9 cellular contexts compared by ENCODE assay signal in genomic region chr1:33654267-33654832, GRCh38.
DNase-seq lines count a peak whose midpoint lies in the region; ATAC-seq and TF ChIP-seq lines count a peak whose summit lies in the region.
"Had no signal": no experiment of that assay in that cellular context is flagged by ENCODE, and none has a peak within 500 bp of the region (broad histone marks: within the 10 kb centered on the region; RNA-seq: fewer than 3 reads in every experiment).

No MANE protein-coding gene starts in this region.

- H3K36me3 ChIP-seq in brain microvascular endothelial cell (replicated peaks), result no peaks in the 10 kb centered on the region
- H3K36me3 ChIP-seq in mesendoderm (ENCODE audit: control insufficient read depth, insufficient read depth, low read length), result no peaks in the 10 kb centered on the region
- H3K36me3 ChIP-seq in CD4-positive, alpha-beta memory T cell (ENCODE audit: insufficient read depth, low read length), result no peaks in the 10 kb centered on the region

- H3K27me3 ChIP-seq in brain microvascular endothelial cell (replicated peaks) (no peaks in the 10 kb centered on the region), mesendoderm (ENCODE audit: insufficient read depth, low read length, poor library complexity) (no peaks in the 10 kb centered on the region)
- H3K27me3 ChIP-seq in CD4-positive, alpha-beta memory T cell (ENCODE audit: insufficient read depth, low read length), result no peaks in the 10 kb centered on the region

- in situ Hi-C loops in brain microvascular endothelial cell (cut with HindIII; ENCODE audit: low pct_ligation_motif_present, low sequenced_read_pairs), result no loop called here
- in situ Hi-C loops in GM13976 (cut with MboI; ENCODE audit: low sequenced_read_pairs, unreplicated experiment), result no loop called here

- no peaks in the 10 kb centered on the region for H3K79me1 ChIP-seq in mesendoderm (ENCODE audit: low read length)

- H3K9ac ChIP-seq in mesendoderm (ENCODE audit: low read length), result no peak overlapping the region

- H3K9me3 ChIP-seq in CD4-positive, alpha-beta memory T cell (ENCODE audit: control insufficient read depth in 1 of 2, low read length in 2 of 2), result no peaks in the 10 kb centered on the region

- no peak overlapping the region for H2BK5ac ChIP-seq in mesendoderm (ENCODE audit: low read length)

- no peak overlapping the region for H2BK15ac ChIP-seq in mesendoderm (replicated peaks; ENCODE audit: low read depth)

- ATAC-seq in HG03159 (IDR thresholded peaks at IDR 0.05; ENCODE audit: unreplicated experiment), result no peak

- no CpG with 5 or more reads among the region's 7 CpGs for WGBS in mesendoderm (ENCODE audit: extremely low coverage, insufficient coverage, low lambda C conversion rate)

- no peak overlapping the region for H4K5ac ChIP-seq in mesendoderm (ENCODE audit: low read length)

- H3K27ac ChIP-seq in brain microvascular endothelial cell (no peak overlapping the region), mesendoderm (ENCODE audit: low read depth, low read length) (no peak overlapping the region)
- no peak overlapping the region for H3K27ac ChIP-seq in CD4-positive, alpha-beta memory T cell (ENCODE audit: low read depth, low read length)

- no peak overlapping the region for H3K4ac ChIP-seq in mesendoderm (ENCODE audit: low read depth, low read length)

- no peaks in the 10 kb centered on the region for H3K4me1 ChIP-seq in mesendoderm (ENCODE audit: control insufficient read depth, low read depth, low read length)
- H3K4me1 ChIP-seq in CD4-positive, alpha-beta memory T cell (ENCODE audit: insufficient read depth, low read length), result no peaks in the 10 kb centered on the region

- H3K4me2 ChIP-seq in mesendoderm (ENCODE audit: low read length), result no peak overlapping the region

- H3K4me3 ChIP-seq in brain microvascular endothelial cell (ENCODE audit: low read depth, low read length) (no peak overlapping the region), mesendoderm (ENCODE audit: low read length) (no peak overlapping the region)
- no peak overlapping the region for H3K4me3 ChIP-seq in CD4-positive, alpha-beta memory T cell (ENCODE audit: low read length in 2 of 2)

- intact Hi-C loops in CD4-positive, alpha-beta memory T cell (cut with micrococcal nuclease), result no loop called here

- POLR2A ChIA-PET in CD4-positive, alpha-beta memory T cell (lab: Charles Lee; ENCODE audit: partially characterized antibody), result no interaction called here

- TF ChIP-seq CTCF in brain microvascular endothelial cell (IDR thresholded peaks at IDR 0.05; ENCODE audit: low read depth, low read length, missing control alignments), result peak; percentile 45
- TF ChIP-seq CTCF in GM13976 (IDR thresholded peaks at IDR 0.05; ENCODE audit: borderline replicate concordance, control extremely low read depth, extremely low read depth, insufficient read depth, missing control alignments), result no peak

- H3K18ac ChIP-seq in mesendoderm (ENCODE audit: low read length), result no peak overlapping the region

- no peak overlapping the region for H3K27ac Mint-ChIP-seq in CD4-positive, alpha-beta memory T cell

- H3K27me3 Mint-ChIP-seq in CD4-positive, alpha-beta memory T cell, result peaks cover 0 to 2% of the 10 kb centered on the region in 2 donors

- H4K8ac ChIP-seq in mesendoderm (ENCODE audit: low read depth, low read length), result no peak overlapping the region

- H2AK5ac ChIP-seq in mesendoderm (ENCODE audit: low read length), result no peak overlapping the region

- no peaks in the 10 kb centered on the region for H3K79me2 ChIP-seq in mesendoderm (ENCODE audit: control insufficient read depth, insufficient read depth, low read length)

- H3K23ac ChIP-seq in mesendoderm (ENCODE audit: low read length), result no peak overlapping the region

- H3K36me3 Mint-ChIP-seq in CD4-positive, alpha-beta memory T cell, result no peaks in the 10 kb centered on the region

- no peaks in the 10 kb centered on the region for H3K9me3 Mint-ChIP-seq in CD4-positive, alpha-beta memory T cell

- H3K56ac ChIP-seq in mesendoderm (ENCODE audit: low read length), result no peak overlapping the region

- CTCF ChIA-PET in CD4-positive, alpha-beta memory T cell (lab: Charles Lee; ENCODE audit: partially characterized antibody), result interaction anchor here (2.3 kb wide), 1 partner anchor 21 kb away, joined by 7 read pairs; no protein-coding TSS in a partner anchor

- no peak overlapping the region for H3K4me3 Mint-ChIP-seq in CD4-positive, alpha-beta memory T cell

- DNase-seq in DMS153 treated with DMSO at 0.1 percent for 48 hours (lab: John Stamatoyannopoulos, UW; ENCODE audit: unreplicated experiment), result peak; percentile 34
- DNase-seq in HuH-7 (ENCODE audit: low spot score), result peak; percentile 12
- no peak for DNase-seq in brain microvascular endothelial cell
- peak; percentile 69 for DNase-seq in mesendoderm
- no peak for DNase-seq in GM13976 (ENCODE audit: low spot score)
- no peak for DNase-seq in stimulated activated CD4-positive, alpha-beta T cell treated with anti-CD3 and anti-CD28 coated beads, Interleukin-4, amount 100 ng/mL, for 4 hours
- no peak for DNase-seq in CD4-positive, alpha-beta memory T cell
- DNase-seq: NCI-H2029 had no signal

- H3K4me1 Mint-ChIP-seq in CD4-positive, alpha-beta memory T cell, result no peaks in the 10 kb centered on the region

- H2BK120ac ChIP-seq in mesendoderm (ENCODE audit: low read depth, low read length), result no peak overlapping the region

Comparison
In these comparisons a context has a peak if more than half of its experiments do, and no peak if none do; other contexts are left out.
1. DNase-seq: peak in DMS153 treated with DMSO at 0.1 percent for 48 hours (single experiment), HuH-7 (single experiment) and mesendoderm (single experiment); none in brain microvascular endothelial cell (single experiment), GM13976 (single experiment), stimulated activated CD4-positive, alpha-beta T cell treated with anti-CD3 and anti-CD28 coated beads, Interleukin-4, amount 100 ng/mL, for 4 hours (0 of 2) and CD4-positive, alpha-beta memory T cell (0 of 5).